In genomic region chr5:138053554-138053953, GRCh38 we compare ENCODE assay signal across 17 cellular contexts. TPM values are rescaled to one million over a fixed set of nuclear protein-coding genes. Genes with fewer than 3 reads are reported as not detected.
DNase-seq lines count a peak whose midpoint lies in the region; ATAC-seq lines count a peak whose summit lies in the region.
"Had no signal": no experiment of that assay in that cellular context is flagged by ENCODE, and none has a peak within 500 bp of the region (broad histone marks: within the 10 kb centered on the region; RNA-seq: fewer than 3 reads in every experiment).

No MANE protein-coding gene starts in this region.

- peaks cover 4% of the 10 kb centered on the region for H3K4me1 Mint-ChIP-seq in activated naive CD4-positive, alpha-beta T cell treated with anti-CD3 and anti-CD28 coated beads, Interleukin-2, amount 50 U/mL, for 24 hours
- peaks cover 17% of the 10 kb centered on the region for H3K4me1 Mint-ChIP-seq in activated CD4-positive, alpha-beta memory T cell treated with anti-CD3 and anti-CD28 coated beads for 36 hours (ENCODE audit: low read depth)
- H3K4me1 Mint-ChIP-seq in stimulated activated naive CD8-positive, alpha-beta T cell treated with anti-CD3 and anti-CD28 coated beads, Interleukin-15, amount 100 ng/mL, for 72 hours, result peaks cover 13% of the 10 kb centered on the region

- CTCF ChIA-PET in activated CD4-positive, alpha-beta memory T cell treated with anti-CD3 and anti-CD28 coated beads for 36 hours (lab: Charles Lee), result interaction anchor here (1.0 to 1.4 kb wide), 4 partner anchors 16 to 80 kb away, joined by 3 to 6 read pairs (median 3); no protein-coding TSS in a partner anchor

- H3K27ac Mint-ChIP-seq in activated naive CD4-positive, alpha-beta T cell treated with anti-CD3 and anti-CD28 coated beads, Interleukin-2, amount 50 U/mL, for 24 hours, result peak overlapping the region; percentile 32
- H3K27ac Mint-ChIP-seq in activated CD4-positive, alpha-beta memory T cell treated with anti-CD3 and anti-CD28 coated beads for 36 hours, result peak overlapping the region; percentile 3
- no peak overlapping the region for H3K27ac Mint-ChIP-seq in stimulated activated naive CD8-positive, alpha-beta T cell treated with anti-CD3 and anti-CD28 coated beads, Interleukin-15, amount 100 ng/mL, for 72 hours

- H3K27ac ChIP-seq in caudate nucleus (ENCODE audit: low read depth, low read length) (peak overlapping the region; percentile 88), substantia nigra (ENCODE audit: low read depth, low read length, poor library complexity, severe bottlenecking) (peak overlapping the region; percentile 93)
- H3K27ac ChIP-seq: BLaER1 had no signal

- DNase-seq in activated naive CD4-positive, alpha-beta T cell treated with Interleukin-2 at 50 U/mL for 16 hours, result no peak
- DNase-seq in activated CD4-positive, alpha-beta memory T cell treated with anti-CD3 and anti-CD28 coated beads for 36 hours, result no peak
- DNase-seq in caudate nucleus (lab: John Stamatoyannopoulos, UW), result no peak
- no peak for DNase-seq in substantia nigra (lab: John Stamatoyannopoulos, UW)
- no peak for DNase-seq in left lobe of liver (ENCODE audit: low spot score)
- DNase-seq in stimulated activated naive CD8-positive, alpha-beta T cell treated with anti-CD3 and anti-CD28 coated beads, Interleukin-15, amount 100 ng/mL, for 72 hours, result no peak
- DNase-seq: CD4-positive, alpha-beta memory T cell; NCI-H1436 treated with DMSO at 0.1 percent for 48 hours; NCI-H2029; NCI-H345; NCI-H524 treated with DMSO at 0.1 percent for 48 hours had no signal

- POLR2A ChIA-PET in activated CD4-positive, alpha-beta memory T cell treated with anti-CD3 and anti-CD28 coated beads for 36 hours (lab: Charles Lee), result interaction anchor here (0.6 kb wide), 1 partner anchor 12 kb away, joined by 4 read pairs; no protein-coding TSS in a partner anchor

- H3K4me3 Mint-ChIP-seq in activated naive CD4-positive, alpha-beta T cell treated with anti-CD3 and anti-CD28 coated beads, Interleukin-2, amount 50 U/mL, for 24 hours, result no peak overlapping the region
- H3K4me3 Mint-ChIP-seq in activated CD4-positive, alpha-beta memory T cell treated with anti-CD3 and anti-CD28 coated beads for 36 hours, result no peak overlapping the region
- no peak overlapping the region for H3K4me3 Mint-ChIP-seq in stimulated activated naive CD8-positive, alpha-beta T cell treated with anti-CD3 and anti-CD28 coated beads, Interleukin-15, amount 100 ng/mL, for 72 hours
- H3K4me3 Mint-ChIP-seq: CD4-positive, alpha-beta memory T cell had no signal

- H3K9me3 Mint-ChIP-seq in activated naive CD4-positive, alpha-beta T cell treated with anti-CD3 and anti-CD28 coated beads, Interleukin-2, amount 50 U/mL, for 24 hours, result no peaks in the 10 kb centered on the region
- H3K9me3 Mint-ChIP-seq in activated CD4-positive, alpha-beta memory T cell treated with anti-CD3 and anti-CD28 coated beads for 36 hours, result no peaks in the 10 kb centered on the region
- H3K9me3 Mint-ChIP-seq in stimulated activated naive CD8-positive, alpha-beta T cell treated with anti-CD3 and anti-CD28 coated beads, Interleukin-15, amount 100 ng/mL, for 72 hours, result no peaks in the 10 kb centered on the region
- H3K9me3 Mint-ChIP-seq: CD4-positive, alpha-beta memory T cell had no signal

- ATAC-seq in left lobe of liver (no peak), GM21786 (IDR thresholded peaks at IDR 0.05; ENCODE audit: unreplicated experiment) (no peak)
- ATAC-seq in stimulated activated naive CD8-positive, alpha-beta T cell treated with anti-CD3 and anti-CD28 coated beads, Interleukin-15, amount 100 ng/mL, for 72 hours, result no peak

- H3K27me3 Mint-ChIP-seq in activated naive CD4-positive, alpha-beta T cell treated with anti-CD3 and anti-CD28 coated beads, Interleukin-2, amount 50 U/mL, for 24 hours, result no peaks in the 10 kb centered on the region
- no peaks in the 10 kb centered on the region for H3K27me3 Mint-ChIP-seq in activated CD4-positive, alpha-beta memory T cell treated with anti-CD3 and anti-CD28 coated beads for 36 hours
- H3K27me3 Mint-ChIP-seq in stimulated activated naive CD8-positive, alpha-beta T cell treated with anti-CD3 and anti-CD28 coated beads, Interleukin-15, amount 100 ng/mL, for 72 hours, result peaks cover 11% of the 10 kb centered on the region

- H3K36me3 Mint-ChIP-seq in activated naive CD4-positive, alpha-beta T cell treated with anti-CD3 and anti-CD28 coated beads, Interleukin-2, amount 50 U/mL, for 24 hours, result no peaks in the 10 kb centered on the region
- H3K36me3 Mint-ChIP-seq in activated CD4-positive, alpha-beta memory T cell treated with anti-CD3 and anti-CD28 coated beads for 36 hours, result no peaks in the 10 kb centered on the region
- H3K36me3 Mint-ChIP-seq: CD4-positive, alpha-beta memory T cell had no signal

- intact Hi-C loops in activated CD4-positive, alpha-beta memory T cell treated with anti-CD3 and anti-CD28 coated beads for 36 hours (cut with micrococcal nuclease), result no loop called here

RNA-seq across cellular contexts. Expression of gene FAM13B, which starts 20.7 kb away (rescaled TPM):
- total RNA-seq in activated CD4-positive, alpha-beta memory T cell treated with anti-CD3 and anti-CD28 coated beads for 36 hours, result 10 to 100 TPM; 11.5 to 13.8 TPM
- total RNA-seq in left lobe of liver, result 8.0 TPM

RNA-seq across cellular contexts. Expression of gene WNT8A, which starts 30.3 kb away (rescaled TPM):
- total RNA-seq in activated CD4-positive, alpha-beta memory T cell treated with anti-CD3 and anti-CD28 coated beads for 36 hours, result not detected
- not detected for total RNA-seq in left lobe of liver
- total RNA-seq: A673; CD4-positive, alpha-beta memory T cell; H1; MCF 10A had no signal

Comparison
In these comparisons a context has a peak if more than half of its experiments do, and no peak if none do; other contexts are left out.
1. H3K27ac Mint-ChIP-seq: peak in activated naive CD4-positive, alpha-beta T cell treated with anti-CD3 and anti-CD28 coated beads, Interleukin-2, amount 50 U/mL, for 24 hours (single experiment) and activated CD4-positive, alpha-beta memory T cell treated with anti-CD3 and anti-CD28 coated beads for 36 hours (single experiment); none in stimulated activated naive CD8-positive, alpha-beta T cell treated with anti-CD3 and anti-CD28 coated beads, Interleukin-15, amount 100 ng/mL, for 72 hours (0 of 2).